In the genomic region with DNA sequence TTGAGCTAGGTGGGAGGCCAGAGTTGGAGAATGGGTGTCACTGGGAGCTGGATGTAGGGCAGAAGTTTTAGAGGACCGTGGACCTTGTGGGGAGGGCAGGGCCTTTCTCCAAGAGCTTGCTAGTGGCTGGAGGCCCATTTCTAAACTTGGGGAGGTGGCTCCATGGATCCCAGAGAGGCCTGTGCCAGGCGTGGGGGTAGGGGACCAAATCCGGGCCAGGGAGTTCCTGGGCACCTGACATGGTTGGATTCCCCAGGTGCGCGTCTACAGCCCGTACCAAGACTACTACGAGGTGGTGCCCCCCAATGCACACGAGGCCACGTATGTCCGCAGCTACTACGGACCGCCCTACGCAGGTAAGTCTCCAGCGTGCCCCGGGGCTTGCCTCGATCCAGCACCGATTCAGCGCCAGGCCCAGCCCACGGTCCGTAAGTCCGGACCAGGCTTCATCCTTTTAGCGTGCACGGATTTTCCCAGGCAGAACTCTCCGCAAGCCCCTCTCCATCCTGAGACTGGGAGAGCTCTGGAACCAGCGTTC, we compare ENCODE assay signal across 10 cellular contexts. TPM values are rescaled to one million over a fixed set of nuclear protein-coding genes. Genes with fewer than 3 reads are reported as not detected.
A peak's percentile ranks its signal among the peaks of the same experiment; 100 is the strongest.
DNase-seq lines count a peak whose midpoint lies in the region; ATAC-seq, FAIRE-seq and TF ChIP-seq lines count a peak whose summit lies in the region.
"Had no signal": no experiment of that assay in that cellular context is flagged by ENCODE, and none has a peak within 500 bp of the region (broad histone marks: within the 10 kb centered on the region; RNA-seq: fewer than 3 reads in every experiment).

No MANE protein-coding gene starts in this region.

- H3K36me3 Mint-ChIP-seq in T-helper 1 cell treated with Interleukin-12 subunit alpha and Interleukin-12 subunit beta and Interleukin-4 antibody, amounts not matched to agents 30 μg/mL and 1 μg/mL, for 36 hours (ENCODE audit: low read depth), result no peaks in the 10 kb centered on the region
- H3K36me3 Mint-ChIP-seq in activated naive CD8-positive, alpha-beta T cell treated with anti-CD3 and anti-CD28 coated beads, Interleukin-2, amount 10 ng/mL, durations not matched to agents 7 days and 5 days, result no peaks in the 10 kb centered on the region

- ATAC-seq in activated naive CD8-positive, alpha-beta T cell treated with anti-CD3 and anti-CD28 coated beads, Interleukin-2, amount 10 ng/mL, durations not matched to agents 7 days and 5 days (ENCODE audit: low read depth), result peak; percentile 5
- ATAC-seq in stimulated activated naive CD8-positive, alpha-beta T cell treated with anti-CD3 and anti-CD28 coated beads, Interleukin-15, amount 100 ng/mL, for 72 hours, result peak; percentile 39
- no peak for ATAC-seq in HG03469 (IDR thresholded peaks at IDR 0.05; ENCODE audit: unreplicated experiment)

- H3K4me3 Mint-ChIP-seq in T-helper 1 cell treated with Interleukin-12 subunit alpha and Interleukin-12 subunit beta and Interleukin-4 antibody, amounts not matched to agents 30 μg/mL and 1 μg/mL, for 36 hours, result peak overlapping the region; percentile 3
- peak overlapping the region; percentile 17 for H3K4me3 Mint-ChIP-seq in activated naive CD8-positive, alpha-beta T cell treated with anti-CD3 and anti-CD28 coated beads, Interleukin-2, amount 10 ng/mL, durations not matched to agents 7 days and 5 days
- H3K4me3 Mint-ChIP-seq in stimulated activated naive CD8-positive, alpha-beta T cell treated with anti-CD3 and anti-CD28 coated beads, Interleukin-15, amount 100 ng/mL, for 72 hours, result peak overlapping the region; percentile 48 to 73

- intact Hi-C loops in kidney (cut with DNase I), result no loop called here

- in situ Hi-C loops in GM13977 (cut with MboI; ENCODE audit: low pct_unique_long_range_greater_than_20kb, low sequenced_read_pairs, unreplicated experiment), result loop anchor here (25.0 kb wide), 1 partner anchor 298 kb away; no protein-coding TSS in a partner anchor

- H3K36me3 ChIP-seq in kidney (ENCODE audit: control insufficient read depth in 1 of 2, insufficient read depth in 2 of 2, low read length in 2 of 2), result no peaks in the 10 kb centered on the region

- H3K4me3 ChIP-seq in kidney (ENCODE audit: low read length in 2 of 2), result peak overlapping the region; percentile 59 to 68

- no peaks in the 10 kb centered on the region for H3K9me3 ChIP-seq in kidney (ENCODE audit: control insufficient read depth in 1 of 2, low read length in 2 of 2)

- H3K4me1 ChIP-seq in kidney (ENCODE audit: control insufficient read depth in 1 of 2, insufficient read depth in 1 of 2, low read depth in 1 of 2, low read length in 2 of 2), result peaks cover 4 to 10% of the 10 kb centered on the region in 2 donors

- POLR2A ChIA-PET in activated naive CD8-positive, alpha-beta T cell treated with anti-CD3 and anti-CD28 coated beads, Interleukin-2, amount 10 ng/mL, durations not matched to agents 7 days and 5 days (lab: Charles Lee), result interaction anchor here (1.1 to 1.8 kb wide), 2 partner anchors 35 to 309 kb away, joined by 4 to 5 read pairs; no protein-coding TSS in a partner anchor

- no peak overlapping the region for H3K27ac Mint-ChIP-seq in T-helper 1 cell treated with Interleukin-12 subunit alpha and Interleukin-12 subunit beta and Interleukin-4 antibody, amounts not matched to agents 30 μg/mL and 1 μg/mL, for 36 hours
- H3K27ac Mint-ChIP-seq in activated naive CD8-positive, alpha-beta T cell treated with anti-CD3 and anti-CD28 coated beads, Interleukin-2, amount 10 ng/mL, durations not matched to agents 7 days and 5 days, result no peak overlapping the region
- no peak overlapping the region for H3K27ac Mint-ChIP-seq in stimulated activated naive CD8-positive, alpha-beta T cell treated with anti-CD3 and anti-CD28 coated beads, Interleukin-15, amount 100 ng/mL, for 72 hours
- H3K27ac Mint-ChIP-seq: progenitor cell of endocrine pancreas had no signal

- H3K27me3 Mint-ChIP-seq in T-helper 1 cell treated with Interleukin-12 subunit alpha and Interleukin-12 subunit beta and Interleukin-4 antibody, amounts not matched to agents 30 μg/mL and 1 μg/mL, for 36 hours (ENCODE audit: low read depth), result peaks cover 3% of the 10 kb centered on the region
- no peaks in the 10 kb centered on the region for H3K27me3 Mint-ChIP-seq in activated naive CD8-positive, alpha-beta T cell treated with anti-CD3 and anti-CD28 coated beads, Interleukin-2, amount 10 ng/mL, durations not matched to agents 7 days and 5 days
- no peaks in the 10 kb centered on the region for H3K27me3 Mint-ChIP-seq in stimulated activated naive CD8-positive, alpha-beta T cell treated with anti-CD3 and anti-CD28 coated beads, Interleukin-15, amount 100 ng/mL, for 72 hours

- H3K4me1 Mint-ChIP-seq in T-helper 1 cell treated with Interleukin-12 subunit alpha and Interleukin-12 subunit beta and Interleukin-4 antibody, amounts not matched to agents 30 μg/mL and 1 μg/mL, for 36 hours (ENCODE audit: low read depth), result peaks cover 8% of the 10 kb centered on the region
- H3K4me1 Mint-ChIP-seq in activated naive CD8-positive, alpha-beta T cell treated with anti-CD3 and anti-CD28 coated beads, Interleukin-2, amount 10 ng/mL, durations not matched to agents 7 days and 5 days, result peaks cover 8% of the 10 kb centered on the region
- H3K4me1 Mint-ChIP-seq in stimulated activated naive CD8-positive, alpha-beta T cell treated with anti-CD3 and anti-CD28 coated beads, Interleukin-15, amount 100 ng/mL, for 72 hours, result peaks cover 20% of the 10 kb centered on the region

- TF ChIP-seq CTCF in kidney (IDR thresholded peaks at IDR 0.05; ENCODE audit: borderline replicate concordance, extremely low read depth, insufficient read depth), result no peak
- no peak for TF ChIP-seq CTCF in GM13977 (IDR thresholded peaks at IDR 0.05; ENCODE audit: extremely low read depth, insufficient read depth, missing control alignments)

- no peak for FAIRE-seq in kidney (lab: Jason Lieb, UNC)
- FAIRE-seq: A204.1 had no signal

- no peaks in the 10 kb centered on the region for H3K9me3 Mint-ChIP-seq in T-helper 1 cell treated with Interleukin-12 subunit alpha and Interleukin-12 subunit beta and Interleukin-4 antibody, amounts not matched to agents 30 μg/mL and 1 μg/mL, for 36 hours
- H3K9me3 Mint-ChIP-seq in activated naive CD8-positive, alpha-beta T cell treated with anti-CD3 and anti-CD28 coated beads, Interleukin-2, amount 10 ng/mL, durations not matched to agents 7 days and 5 days, result no peaks in the 10 kb centered on the region
- H3K9me3 Mint-ChIP-seq in stimulated activated naive CD8-positive, alpha-beta T cell treated with anti-CD3 and anti-CD28 coated beads, Interleukin-15, amount 100 ng/mL, for 72 hours, result no peaks in the 10 kb centered on the region

- peak overlapping the region; percentile 29 for H3K9ac ChIP-seq in kidney (ENCODE audit: low read length in 2 of 2)

- no peak overlapping the region for H3K27ac ChIP-seq in kidney (ENCODE audit: low read depth in 2 of 2, low read length in 2 of 2)

- DNase-seq in T-helper 1 cell, result no peak
- no peak for DNase-seq in activated naive CD8-positive, alpha-beta T cell treated with anti-CD3 and anti-CD28 coated beads, Interleukin-2, amount 10 ng/mL, durations not matched to agents 7 days and 5 days
- no peak for DNase-seq in kidney
- DNase-seq in stimulated activated naive CD8-positive, alpha-beta T cell treated with anti-CD3 and anti-CD28 coated beads, Interleukin-15, amount 100 ng/mL, for 72 hours, result no peak
- DNase-seq in GM13977 (ENCODE audit: low spot score), result no peak
- DNase-seq in NCI-H526 (lab: John Stamatoyannopoulos, UW), result no peak

RNA-seq across cellular contexts. Expression of a gene that starts 14.2 kb away (rescaled TPM):
- total RNA-seq in activated naive CD8-positive, alpha-beta T cell treated with anti-CD3 and anti-CD28 coated beads, Interleukin-2, amount 10 ng/mL, durations not matched to agents 7 days and 5 days, result 10 to 100 TPM; 23.6 to 32.8 TPM
- 21.0 TPM for total RNA-seq in kidney
- polyA plus RNA-seq in kidney (ENCODE audit: insufficient read depth, low read depth, low replicate concordance), result 30.4 TPM

Comparison
In these comparisons a context has a peak if more than half of its experiments do, and no peak if none do; other contexts are left out.
1. H3K4me3 Mint-ChIP-seq: peak in every context shown above with its lines; median percentile 60 in stimulated activated naive CD8-positive, alpha-beta T cell treated with anti-CD3 and anti-CD28 coated beads, Interleukin-15, amount 100 ng/mL, for 72 hours; 17 in activated naive CD8-positive, alpha-beta T cell treated with anti-CD3 and anti-CD28 coated beads, Interleukin-2, amount 10 ng/mL, durations not matched to agents 7 days and 5 days; 3 in T-helper 1 cell treated with Interleukin-12 subunit alpha and Interleukin-12 subunit beta and Interleukin-4 antibody, amounts not matched to agents 30 μg/mL and 1 μg/mL, for 36 hours.